ENCODE assay signal across 14 cellular contexts in genomic region chr4:176838611-176839411, GRCh38. TPM values are rescaled to one million over a fixed set of nuclear protein-coding genes. Genes with fewer than 3 reads are reported as not detected.
DNase-seq lines count a peak whose midpoint lies in the region; ATAC-seq, FAIRE-seq and TF ChIP-seq lines count a peak whose summit lies in the region.
"Had no signal": no experiment of that assay in that cellular context is flagged by ENCODE, and none has a peak within 500 bp of the region (broad histone marks: within the 10 kb centered on the region; RNA-seq: fewer than 3 reads in every experiment).

No MANE protein-coding gene starts in this region.

- no peaks in the 10 kb centered on the region for H3K9me3 ChIP-seq in Panc1 (ENCODE audit: control insufficient read depth, insufficient read depth, low read depth, low read length)
- H3K9me3 ChIP-seq: right lobe of liver had no signal

- no TSS peak for BruUV-seq in Panc1 (replicated peaks; lab: Mats Ljungman, UMichigan)

- no peaks in the 10 kb centered on the region for H3K4me1 ChIP-seq in Panc1 (ENCODE audit: control insufficient read depth, insufficient read depth, low read length)
- H3K4me1 ChIP-seq: right lobe of liver had no signal

- in situ Hi-C loops in Panc1 (cut with HindIII; ENCODE audit: low pct_unique_long_range_greater_than_20kb, low sequenced_read_pairs): no loop called here

- DNase-seq in EH (ENCODE audit: low read depth): peak; percentile 84
- no peak for DNase-seq in Panc1 (ENCODE audit: low read depth, low spot score)
- peak; percentile 59 for DNase-seq in epithelial cell of proximal tubule (ENCODE audit: low read depth)
- peak; percentile 49 for DNase-seq in myocyte (ENCODE audit: low read depth)
- no peak for DNase-seq in stimulated activated CD4-positive, alpha-beta T cell treated with anti-CD3 and anti-CD28 coated beads, Interleukin-4, amount 100 ng/mL, for 4 hours
- DNase-seq in D721Med (ENCODE audit: insufficient read length, low spot score): no peak
- DNase-seq in head of caudate nucleus: no peak
- DNase-seq: activated CD8-positive, alpha-beta memory T cell treated with anti-CD3 and anti-CD28 coated beads, Interleukin-2, amount 50 U/mL, for 48 hours; activated naive CD8-positive, alpha-beta T cell treated with anti-CD3 and anti-CD28 coated beads, Interleukin-2, amount 50 U/mL, for 24 hours; CD8-positive, alpha-beta T cell; endodermal cell; NCI-H526; right lobe of liver had no signal

- TF ChIP-seq CTCF in Panc1 (IDR thresholded peaks at IDR 0.05) (no peak), epithelial cell of proximal tubule (conservative IDR thresholded peaks at IDR 0.05; ENCODE audit: low read depth, low read length) (no peak), D721Med (IDR thresholded peaks at IDR 0.05; ENCODE audit: insufficient read depth, missing control alignments) (no peak)

- CTCF ChIA-PET in Panc1 (lab: Charles Lee): no interaction called here

- ATAC-seq in Panc1: 0 out of 2 replicates have a peak, but pooled peaks have one; percentile 42
- ATAC-seq in HG02642 (IDR thresholded peaks at IDR 0.05; ENCODE audit: poor library complexity, unreplicated experiment): no peak
- ATAC-seq: activated naive CD8-positive, alpha-beta T cell treated with anti-CD3 and anti-CD28 coated beads, Interleukin-2, amount 50 U/mL, for 24 hours; CD8-positive, alpha-beta T cell; right lobe of liver had no signal

- no peaks in the 10 kb centered on the region for H3K27me3 ChIP-seq in Panc1 (ENCODE audit: control insufficient read depth, insufficient read depth, low read length)
- H3K27me3 ChIP-seq: right lobe of liver had no signal

- H3K27ac ChIP-seq in Panc1 (ENCODE audit: low read length): no peak overlapping the region
- H3K27ac ChIP-seq: right lobe of liver had no signal

- H3K36me3 ChIP-seq in Panc1 (ENCODE audit: control insufficient read depth, insufficient read depth, low read length): no peaks in the 10 kb centered on the region
- H3K36me3 ChIP-seq: right lobe of liver had no signal

- no peak for FAIRE-seq in D721Med (lab: Jason Lieb, UNC)

- POLR2A ChIA-PET in Panc1 (lab: Charles Lee): no interaction called here

- H3K4me3 ChIP-seq in Panc1 (ENCODE audit: low read depth in 2 of 2, low read length in 2 of 2) (no peak overlapping the region), epithelial cell of proximal tubule (ENCODE audit: low read depth, low read length) (no peak overlapping the region)
- H3K4me3 ChIP-seq: right lobe of liver had no signal

- intact Hi-C loops in Panc1 (cut with micrococcal nuclease; ENCODE audit: unreplicated experiment) (no loop called here), head of caudate nucleus (cut with DNase I) (no loop called here)

RNA-seq across cellular contexts. Expression of gene VEGFC, which starts 46.1 kb away (rescaled TPM):
- total RNA-seq in Panc1 (2021; ENCODE audit: unreplicated experiment) (15.7 TPM), epithelial cell of proximal tubule (3.2 and 11.0 TPM in 2 replicates), myocyte (8.1 and 13.0 TPM in 2 replicates)
- 7.1 TPM for polyA plus RNA-seq in Panc1 (2012; ENCODE audit: insufficient read length)
- 13.4 TPM for polyA plus RNA-seq in myocyte (2012)
- total RNA-seq: CD8-positive, alpha-beta T cell had no signal

Comparison
In these comparisons a context has a peak if more than half of its experiments do, and no peak if none do; other contexts are left out.
1. DNase-seq: peak in EH (single experiment), epithelial cell of proximal tubule (single experiment) and myocyte (single experiment); none in Panc1 (single experiment), stimulated activated CD4-positive, alpha-beta T cell treated with anti-CD3 and anti-CD28 coated beads, Interleukin-4, amount 100 ng/mL, for 4 hours (0 of 2), D721Med (single experiment) and head of caudate nucleus (0 of 42).